In the genomic region with DNA sequence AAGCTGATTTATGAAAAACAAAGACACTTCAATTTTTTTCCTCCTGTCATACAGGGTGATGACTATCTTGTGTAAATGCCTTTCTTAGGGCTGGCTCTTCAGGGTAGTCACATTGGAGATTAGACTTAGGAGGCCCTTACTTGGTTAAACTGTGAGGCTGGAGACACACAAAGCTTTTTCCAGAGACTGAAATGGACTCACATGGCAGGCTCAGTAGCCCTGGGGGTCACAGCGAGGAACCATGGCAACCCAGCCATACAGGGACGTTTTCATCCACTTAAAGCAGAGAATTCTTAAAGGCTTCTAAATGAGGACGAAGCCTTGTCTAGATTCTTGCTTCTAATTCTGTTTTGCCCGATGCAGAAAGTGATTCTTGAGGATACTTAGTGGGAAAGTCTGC, we compare ENCODE assay signal across 1 cellular context.
TF ChIP-seq lines count a peak whose summit lies in the region.

No MANE protein-coding gene starts in this region.

TF ChIP-seq in GM23338, 12 proteins besides CTCF, POLR2A, EP300 and RAD21:
- TF ChIP-seq, protein P1, sequence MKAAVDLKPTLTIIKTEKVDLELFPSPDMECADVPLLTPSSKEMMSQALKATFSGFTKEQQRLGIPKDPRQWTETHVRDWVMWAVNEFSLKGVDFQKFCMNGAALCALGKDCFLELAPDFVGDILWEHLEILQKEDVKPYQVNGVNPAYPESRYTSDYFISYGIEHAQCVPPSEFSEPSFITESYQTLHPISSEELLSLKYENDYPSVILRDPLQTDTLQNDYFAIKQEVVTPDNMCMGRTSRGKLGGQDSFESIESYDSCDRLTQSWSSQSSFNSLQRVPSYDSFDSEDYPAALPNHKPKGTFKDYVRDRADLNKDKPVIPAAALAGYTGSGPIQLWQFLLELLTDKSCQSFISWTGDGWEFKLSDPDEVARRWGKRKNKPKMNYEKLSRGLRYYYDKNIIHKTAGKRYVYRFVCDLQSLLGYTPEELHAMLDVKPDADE (IDR thresholded peaks at IDR 0.05): no peak
- TF ChIP-seq EZH2 (IDR thresholded peaks at IDR 0.05; ENCODE audit: low read depth, unreplicated experiment) (no peak), ZNF331 (CRISPR knock-in tag; IDR thresholded peaks at IDR 0.05; ENCODE audit: low read depth) (no peak)
- TF ChIP-seq, protein P2, sequence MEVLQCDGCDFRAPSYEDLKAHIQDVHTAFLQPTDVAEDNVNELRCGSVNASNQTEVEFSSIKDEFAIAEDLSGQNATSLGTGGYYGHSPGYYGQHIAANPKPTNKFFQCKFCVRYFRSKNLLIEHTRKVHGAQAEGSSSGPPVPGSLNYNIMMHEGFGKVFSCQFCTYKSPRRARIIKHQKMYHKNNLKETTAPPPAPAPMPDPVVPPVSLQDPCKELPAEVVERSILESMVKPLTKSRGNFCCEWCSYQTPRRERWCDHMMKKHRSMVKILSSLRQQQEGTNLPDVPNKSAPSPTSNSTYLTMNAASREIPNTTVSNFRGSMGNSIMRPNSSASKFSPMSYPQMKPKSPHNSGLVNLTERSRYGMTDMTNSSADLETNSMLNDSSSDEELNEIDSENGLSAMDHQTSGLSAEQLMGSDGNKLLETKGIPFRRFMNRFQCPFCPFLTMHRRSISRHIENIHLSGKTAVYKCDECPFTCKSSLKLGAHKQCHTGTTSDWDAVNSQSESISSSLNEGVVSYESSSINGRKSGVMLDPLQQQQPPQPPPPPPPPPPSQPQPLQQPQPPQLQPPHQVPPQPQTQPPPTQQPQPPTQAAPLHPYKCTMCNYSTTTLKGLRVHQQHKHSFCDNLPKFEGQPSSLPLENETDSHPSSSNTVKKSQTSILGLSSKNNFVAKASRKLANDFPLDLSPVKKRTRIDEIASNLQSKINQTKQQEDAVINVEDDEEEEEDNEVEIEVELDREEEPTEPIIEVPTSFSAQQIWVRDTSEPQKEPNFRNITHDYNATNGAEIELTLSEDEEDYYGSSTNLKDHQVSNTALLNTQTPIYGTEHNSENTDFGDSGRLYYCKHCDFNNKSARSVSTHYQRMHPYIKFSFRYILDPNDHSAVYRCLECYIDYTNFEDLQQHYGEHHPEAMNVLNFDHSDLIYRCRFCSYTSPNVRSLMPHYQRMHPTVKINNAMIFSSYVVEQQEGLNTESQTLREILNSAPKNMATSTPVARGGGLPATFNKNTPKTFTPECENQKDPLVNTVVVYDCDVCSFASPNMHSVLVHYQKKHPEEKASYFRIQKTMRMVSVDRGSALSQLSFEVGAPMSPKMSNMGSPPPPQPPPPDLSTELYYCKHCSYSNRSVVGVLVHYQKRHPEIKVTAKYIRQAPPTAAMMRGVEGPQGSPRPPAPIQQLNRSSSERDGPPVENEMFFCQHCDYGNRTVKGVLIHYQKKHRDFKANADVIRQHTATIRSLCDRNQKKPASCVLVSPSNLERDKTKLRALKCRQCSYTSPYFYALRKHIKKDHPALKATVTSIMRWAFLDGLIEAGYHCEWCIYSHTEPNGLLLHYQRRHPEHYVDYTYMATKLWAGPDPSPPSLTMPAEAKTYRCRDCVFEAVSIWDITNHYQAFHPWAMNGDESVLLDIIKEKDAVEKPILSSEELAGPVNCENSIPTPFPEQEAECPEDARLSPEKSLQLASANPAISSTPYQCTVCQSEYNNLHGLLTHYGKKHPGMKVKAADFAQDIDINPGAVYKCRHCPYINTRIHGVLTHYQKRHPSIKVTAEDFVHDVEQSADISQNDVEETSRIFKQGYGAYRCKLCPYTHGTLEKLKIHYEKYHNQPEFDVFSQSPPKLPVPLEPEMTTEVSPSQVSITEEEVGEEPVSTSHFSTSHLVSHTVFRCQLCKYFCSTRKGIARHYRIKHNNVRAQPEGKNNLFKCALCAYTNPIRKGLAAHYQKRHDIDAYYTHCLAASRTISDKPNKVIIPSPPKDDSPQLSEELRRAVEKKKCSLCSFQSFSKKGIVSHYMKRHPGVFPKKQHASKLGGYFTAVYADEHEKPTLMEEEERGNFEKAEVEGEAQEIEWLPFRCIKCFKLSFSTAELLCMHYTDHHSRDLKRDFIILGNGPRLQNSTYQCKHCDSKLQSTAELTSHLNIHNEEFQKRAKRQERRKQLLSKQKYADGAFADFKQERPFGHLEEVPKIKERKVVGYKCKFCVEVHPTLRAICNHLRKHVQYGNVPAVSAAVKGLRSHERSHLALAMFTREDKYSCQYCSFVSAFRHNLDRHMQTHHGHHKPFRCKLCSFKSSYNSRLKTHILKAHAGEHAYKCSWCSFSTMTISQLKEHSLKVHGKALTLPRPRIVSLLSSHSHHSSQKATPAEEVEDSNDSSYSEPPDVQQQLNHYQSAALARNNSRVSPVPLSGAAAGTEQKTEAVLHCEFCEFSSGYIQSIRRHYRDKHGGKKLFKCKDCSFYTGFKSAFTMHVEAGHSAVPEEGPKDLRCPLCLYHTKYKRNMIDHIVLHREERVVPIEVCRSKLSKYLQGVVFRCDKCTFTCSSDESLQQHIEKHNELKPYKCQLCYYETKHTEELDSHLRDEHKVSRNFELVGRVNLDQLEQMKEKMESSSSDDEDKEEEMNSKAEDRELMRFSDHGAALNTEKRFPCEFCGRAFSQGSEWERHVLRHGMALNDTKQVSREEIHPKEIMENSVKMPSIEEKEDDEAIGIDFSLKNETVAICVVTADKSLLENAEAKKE (CRISPR knock-in tag; IDR thresholded peaks at IDR 0.05): no peak
